In genomic region chr6:145137425-145137824, GRCh38 we compare ENCODE assay signal across 11 cellular contexts.
DNase-seq lines count a peak whose midpoint lies in the region; FAIRE-seq and TF ChIP-seq lines count a peak whose summit lies in the region.
"Had no signal": no experiment of that assay in that cellular context is flagged by ENCODE, and none has a peak within 500 bp of the region (broad histone marks: within the 10 kb centered on the region; RNA-seq: fewer than 3 reads in every experiment).

No MANE protein-coding gene starts in this region.

- no peak overlapping the region for H3K27ac Mint-ChIP-seq in nephron progenitor cell
- H3K27ac Mint-ChIP-seq: natural killer cell had no signal

- no peaks in the 10 kb centered on the region for H3K27me3 Mint-ChIP-seq in nephron progenitor cell (ENCODE audit: low read depth, poor library complexity)

- no peak overlapping the region for H3K4me3 ChIP-seq in bronchial epithelial cell (ENCODE audit: low read depth, low read length)
- H3K4me3 ChIP-seq in thyroid gland (replicated peaks in 1 of 3), result no peak overlapping the region
- H3K4me3 ChIP-seq: heart left ventricle had no signal

- H3K36me3 ChIP-seq in bronchial epithelial cell (ENCODE audit: control insufficient read depth, insufficient read depth, low read length) (no peaks in the 10 kb centered on the region), thyroid gland (no peaks in the 10 kb centered on the region)
- H3K36me3 ChIP-seq: heart left ventricle had no signal

- no peak overlapping the region for H3K4me3 Mint-ChIP-seq in nephron progenitor cell
- H3K4me3 Mint-ChIP-seq: natural killer cell had no signal

- intact Hi-C loops in thyroid gland (cut with DNase I), result no loop called here

- no peaks in the 10 kb centered on the region for H3K9me3 Mint-ChIP-seq in nephron progenitor cell
- H3K9me3 Mint-ChIP-seq: natural killer cell had no signal

- FAIRE-seq in bronchial epithelial cell (lab: Jason Lieb, UNC), result no peak

- no peaks in the 10 kb centered on the region for H3K36me3 Mint-ChIP-seq in nephron progenitor cell (ENCODE audit: low read depth)
- H3K36me3 Mint-ChIP-seq: natural killer cell had no signal

- TF ChIP-seq CTCF in bronchial epithelial cell (IDR thresholded peaks at IDR 0.05; ENCODE audit: insufficient read depth, low read length, severe bottlenecking) (peak; percentile 14), thyroid gland (IDR thresholded peaks at IDR 0.05) (no peak), nephron progenitor cell (IDR thresholded peaks at IDR 0.05) (no peak)

- DNase-seq in EL (peak; percentile 43), LHCN-M2 (ENCODE audit: low read depth) (peak; percentile 59), bronchial epithelial cell (ENCODE audit: low read depth) (peak; percentile 51), lung microvascular endothelial cell (ENCODE audit: low read depth in 2 of 2) (peak; percentile 60 to 66), thyroid gland (no peak), nephron progenitor cell (no peak)
- no peak for DNase-seq in activated CD8-positive, alpha-beta memory T cell treated with anti-CD3 and anti-CD28 coated beads, Interleukin-2, amount 50 U/mL, for 4 hours
- DNase-seq: activated CD8-positive, alpha-beta memory T cell treated with anti-CD3 and anti-CD28 coated beads, Interleukin-2, amount 50 U/mL, for 48 hours; heart left ventricle; natural killer cell; stimulated activated CD4-positive, alpha-beta T cell treated with anti-CD3 and anti-CD28 coated beads, Interleukin-2, amount 100 ng/mL, for 24 hours had no signal

- no peak for TF ChIP-seq POLR2A in thyroid gland (IDR thresholded peaks at IDR 0.05)

- WGBS in thyroid gland, 2 donors, result 70 to 80% methylated on average over 1 of the region's 1 CpG

- no peak overlapping the region for H3K27ac ChIP-seq in thyroid gland
- H3K27ac ChIP-seq: heart left ventricle had no signal

- no peaks in the 10 kb centered on the region for H3K9me3 ChIP-seq in thyroid gland
- H3K9me3 ChIP-seq: heart left ventricle had no signal

- peaks cover 35% of the 10 kb centered on the region for H3K4me1 Mint-ChIP-seq in nephron progenitor cell
- H3K4me1 Mint-ChIP-seq: natural killer cell had no signal

- no peaks in the 10 kb centered on the region for H3K27me3 ChIP-seq in bronchial epithelial cell (ENCODE audit: control insufficient read depth, insufficient read depth, low read length)
- no peaks in the 10 kb centered on the region for H3K27me3 ChIP-seq in thyroid gland
- H3K27me3 ChIP-seq: heart left ventricle had no signal

- H3K4me1 ChIP-seq in thyroid gland, result no peaks in the 10 kb centered on the region
- H3K4me1 ChIP-seq: heart left ventricle had no signal

Comparison
In these comparisons a context has a peak if more than half of its experiments do, and no peak if none do; other contexts are left out.
1. DNase-seq: peak in EL (single experiment), LHCN-M2 (single experiment), bronchial epithelial cell (single experiment) and lung microvascular endothelial cell (2 of 2); none in activated CD8-positive, alpha-beta memory T cell treated with anti-CD3 and anti-CD28 coated beads, Interleukin-2, amount 50 U/mL, for 4 hours (single experiment), thyroid gland (0 of 2) and nephron progenitor cell (single experiment).